Comparison of ENCODE assay signal across 8 cellular contexts in genomic region chr13:98509271-98510155, GRCh38.
DNase-seq lines count a peak whose midpoint lies in the region; ATAC-seq and TF ChIP-seq lines count a peak whose summit lies in the region.

No MANE protein-coding gene starts in this region.

- no peak overlapping the region for H3K4me3 Mint-ChIP-seq in Caco-2 (ENCODE audit: unreplicated experiment)

- peaks cover 92% of the 10 kb centered on the region for H3K79me2 ChIP-seq in osteoblast (ENCODE audit: insufficient read depth, low read length)

- peaks cover 53% of the 10 kb centered on the region for H3K4me1 Mint-ChIP-seq in Caco-2 (ENCODE audit: low read depth, unreplicated experiment)

- H3K27me3 Mint-ChIP-seq in Caco-2 (ENCODE audit: insufficient read depth, unreplicated experiment): no peaks in the 10 kb centered on the region

- ATAC-seq in GM21576 (IDR thresholded peaks at IDR 0.05; ENCODE audit: unreplicated experiment): peak; percentile 50

- H3K4me3 ChIP-seq in Caco-2 (ENCODE audit: low read depth, low read length): no peak overlapping the region
- no peak overlapping the region for H3K4me3 ChIP-seq in esophagus muscularis mucosa
- no peak overlapping the region for H3K4me3 ChIP-seq in osteoblast (ENCODE audit: insufficient read depth, low read length)

- no peak for TF ChIP-seq POLR2A in esophagus muscularis mucosa (IDR thresholded peaks at IDR 0.05; ENCODE audit: low read depth)

- H3K27me3 ChIP-seq in Caco-2 (replicated peaks; ENCODE audit: control insufficient read depth, insufficient read depth, low read length) (no peaks in the 10 kb centered on the region), esophagus muscularis mucosa (no peaks in the 10 kb centered on the region), osteoblast (ENCODE audit: insufficient read depth, low read length) (no peaks in the 10 kb centered on the region)

- POLR2A ChIA-PET in Caco-2 (lab: Charles Lee) (interaction anchor here (0.5 to 1.6 kb wide), 4 partner anchors 25 to 606 kb away, joined by 3 to 12 read pairs (median 6); no protein-coding TSS in a partner anchor), GM10248 (lab: Yijun Ruan, JAX) (interaction anchor here (0.5 to 1.0 kb wide), 3 partner anchors 10 to 60 kb away, joined by 3 read pairs; no protein-coding TSS in a partner anchor)

- H3K9me3 Mint-ChIP-seq in Caco-2 (ENCODE audit: unreplicated experiment): no peaks in the 10 kb centered on the region

- H3K4me2 ChIP-seq in osteoblast (ENCODE audit: insufficient read depth, low read length): peak overlapping the region; percentile 29

- H3K4me1 ChIP-seq in Caco-2 (peaks cover 34% of the 10 kb centered on the region), esophagus muscularis mucosa (peaks cover 60 to 84% (median 66%) of the 10 kb centered on the region in 4 donors), osteoblast (ENCODE audit: insufficient read depth, low read length) (peaks cover 43% of the 10 kb centered on the region)

- no peaks in the 10 kb centered on the region for H3K9me3 ChIP-seq in Caco-2
- no peaks in the 10 kb centered on the region for H3K9me3 ChIP-seq in esophagus muscularis mucosa
- H3K9me3 ChIP-seq in osteoblast (ENCODE audit: low read depth, low read length): no peaks in the 10 kb centered on the region

- CTCF ChIA-PET in Caco-2 (lab: Charles Lee): interaction anchor here (0.6 to 1.5 kb wide), 3 partner anchors 36 to 164 kb away, joined by 3 to 5 read pairs (median 4); no protein-coding TSS in a partner anchor
- CTCF ChIA-PET in GM10248 (lab: Yijun Ruan, JAX): interaction anchor here (1.0 to 3.6 kb wide), 12 partner anchors 10 to 144 kb away, joined by 3 to 17 read pairs (median 4); no protein-coding TSS in a partner anchor

- peaks cover 12% of the 10 kb centered on the region for H4K20me1 ChIP-seq in osteoblast (ENCODE audit: insufficient read depth, low read length)

- no peak overlapping the region for H2AFZ ChIP-seq in osteoblast (ENCODE audit: low read length)

- BruUV-seq in Caco-2 (replicated peaks; lab: Mats Ljungman, UMichigan): no TSS peak

- TF ChIP-seq EP300 in esophagus muscularis mucosa (IDR thresholded peaks at IDR 0.05): no peak

- peaks cover 77% of the 10 kb centered on the region for H3K36me3 Mint-ChIP-seq in Caco-2 (ENCODE audit: insufficient read depth, unreplicated experiment)

- H3K27ac Mint-ChIP-seq in Caco-2 (ENCODE audit: unreplicated experiment): peak overlapping the region; percentile 41

- intact Hi-C loops in Caco-2 (cut with micrococcal nuclease; ENCODE audit: unreplicated experiment) (no loop called here), esophagus muscularis mucosa (cut with DNase I) (no loop called here)

- DNase-seq in Caco-2 (peak in 1 of 2 experiments; percentile 56), HUDEP-2 (lab: John Stamatoyannopoulos, UW; ENCODE audit: unreplicated experiment in 76 of 76) (peak in 75 of 76 experiments; percentile 21 to 98 (median 90)), esophagus muscularis mucosa (ENCODE audit: extremely low spot score) (no peak), osteoblast (ENCODE audit: insufficient read length, low spot score, missing footprints) (peak; percentile 90), SHP77 (lab: John Stamatoyannopoulos, UW) (no peak), GM10248 (ENCODE audit: extremely low spot score) (no peak)
- peak; percentile 30 to 35 for DNase-seq in activated CD4-positive, alpha-beta T cell treated with anti-CD3 and anti-CD28 coated beads, Interleukin-2, amount 50 U/mL, for 4 hours

- H3K36me3 ChIP-seq in Caco-2 (ENCODE audit: control insufficient read depth, insufficient read depth, low read length): no peaks in the 10 kb centered on the region
- peaks cover 0 to 3% (median 0%) of the 10 kb centered on the region in 4 donors for H3K36me3 ChIP-seq in esophagus muscularis mucosa
- H3K36me3 ChIP-seq in osteoblast (ENCODE audit: insufficient read depth, low read length): peaks cover 5% of the 10 kb centered on the region

- WGBS in esophagus muscularis mucosa: 62% methylated on average over 10 of the region's 10 CpGs

- peak overlapping the region; percentile 53 to 67 (median 60) for H3K27ac ChIP-seq in esophagus muscularis mucosa (replicated peaks in 1 of 4)
- peak overlapping the region; percentile 89 for H3K27ac ChIP-seq in osteoblast (ENCODE audit: low read depth, low read length)

- no peak for TF ChIP-seq CTCF in Caco-2 (IDR thresholded peaks at IDR 0.05; ENCODE audit: insufficient read depth in 1 of 2, low read depth in 1 of 2, low read length in 1 of 2, severe bottlenecking in 1 of 2, unreplicated experiment in 1 of 2)
- TF ChIP-seq CTCF in esophagus muscularis mucosa (IDR thresholded peaks at IDR 0.05): no peak
- no peak for TF ChIP-seq CTCF in osteoblast (IDR thresholded peaks at IDR 0.05; ENCODE audit: extremely low read depth, low read depth, low read length)
- TF ChIP-seq CTCF in GM10248 (IDR thresholded peaks at IDR 0.05; ENCODE audit: control extremely low read depth, extremely low read depth, low read depth, missing control alignments): no peak

Comparison
In these comparisons a context has a peak if more than half of its experiments do, and no peak if none do; other contexts are left out.
1. DNase-seq: peak in HUDEP-2 (75 of 76), activated CD4-positive, alpha-beta T cell treated with anti-CD3 and anti-CD28 coated beads, Interleukin-2, amount 50 U/mL, for 4 hours (2 of 2) and osteoblast (single experiment); none in esophagus muscularis mucosa (single experiment), SHP77 (0 of 2) and GM10248 (single experiment).